Comparison of ENCODE assay signal across 28 cellular contexts in the genomic region with DNA sequence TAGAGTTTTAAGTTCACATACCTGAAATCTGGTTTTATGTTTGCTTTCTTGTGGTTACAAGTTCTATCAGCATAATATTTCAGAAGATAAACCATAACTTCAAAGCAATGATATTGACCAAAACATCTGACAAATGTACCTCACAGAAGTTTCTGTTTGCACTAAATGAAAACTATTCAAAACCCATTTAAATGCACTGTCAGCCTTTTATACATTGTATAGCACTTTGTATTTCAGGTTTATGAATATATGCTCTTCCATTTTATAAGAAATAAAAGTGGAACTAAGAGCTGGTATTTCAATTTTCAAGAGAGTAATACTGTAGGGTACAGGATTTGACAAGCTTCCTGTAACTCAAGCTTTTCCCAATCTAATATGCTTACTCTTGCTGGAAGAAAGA.
"Had no signal": no experiment of that assay in that cellular context is flagged by ENCODE, and none has a peak within 500 bp of the region (broad histone marks: within the 10 kb centered on the region; RNA-seq: fewer than 3 reads in every experiment).

No MANE protein-coding gene starts in this region.

- H3K27me3 ChIP-seq: neural progenitor cell, ovary, spleen, suprapubic skin, testis, tibial artery, transverse colon, upper lobe of right lung, uterus had no signal

- H3K27ac ChIP-seq: neural progenitor cell, ovary, parathyroid adenoma, psoas muscle, skin epidermis, spleen, suprapubic skin, testis, tibial artery, transverse colon, upper lobe of right lung, uterus had no signal

- H3K9ac ChIP-seq: neural progenitor cell, parathyroid adenoma had no signal

- H3K9me3 ChIP-seq: ovary, psoas muscle, suprapubic skin, testis, tibial artery, transverse colon, upper lobe of right lung, uterus had no signal

- DNase-seq: natural killer cell; occipital lobe; ovary; posterior cingulate gyrus; psoas muscle; right cardiac atrium; spleen; stimulated activated CD4-positive, alpha-beta T cell treated with anti-CD3 and anti-CD28 coated beads, Interleukin-12 subunit alpha, Interleukin-12 subunit beta, amount 100 ng/mL, for 4 hours; stimulated activated CD4-positive, alpha-beta T cell treated with anti-CD3 and anti-CD28 coated beads, Interleukin-1b, Interleukin-23, amount 100 ng/mL, for 48 hours; stimulated activated CD4-positive, alpha-beta T cell treated with anti-CD3 and anti-CD28 coated beads, Interleukin-4, amount 100 ng/mL, for 1 hour; stimulated activated CD4-positive, alpha-beta T cell treated with anti-CD3 and anti-CD28 coated beads, Interleukin-4, amount 100 ng/mL, for 4 hours; stimulated activated CD8-positive, alpha-beta memory T cell treated with anti-CD3 and anti-CD28 coated beads, Interleukin-4, amount 100 ng/mL, for 48 hours; stimulated activated naive CD4-positive, alpha-beta T cell; stimulated activated naive CD8-positive, alpha-beta T cell treated with anti-CD3 and anti-CD28 coated beads, Interleukin-15, amount 100 ng/mL, for 72 hours; stimulated activated naive CD8-positive, alpha-beta T cell treated with anti-CD3 and anti-CD28 coated beads, Interleukin-15, Interleukin-2, amounts not matched to agents 100 U/mL and 50 U/mL, for 24 hours; substantia nigra; testis; tibial artery; transverse colon; upper lobe of right lung; uterus had no signal

- H3K4me3 ChIP-seq: neural progenitor cell, ovary, psoas muscle, skin epidermis, smooth muscle cell, spleen, suprapubic skin, testis, tibial artery, transverse colon, upper lobe of right lung, uterus had no signal

- H3K79me2 ChIP-seq: parathyroid adenoma had no signal

- ATAC-seq: natural killer cell; psoas muscle; right cardiac atrium; sciatic nerve; stimulated activated memory B cell treated with anti-CD40 and anti-IgM and Interleukin-4, amounts not matched to agents 10 μg/mL and 1 μg/mL and 100 μg/mL, for 72 hours; stimulated activated naive CD8-positive, alpha-beta T cell treated with anti-CD3 and anti-CD28 coated beads, Interleukin-15, amount 100 ng/mL, for 72 hours; stimulated activated naive CD8-positive, alpha-beta T cell treated with anti-CD3 and anti-CD28 coated beads, Interleukin-15, Interleukin-2, amounts not matched to agents 100 U/mL and 50 U/mL, for 24 hours; upper lobe of right lung had no signal

- H2AFZ ChIP-seq: neural progenitor cell had no signal

- H3K36me3 ChIP-seq: neural progenitor cell, ovary, spleen, suprapubic skin, tibial artery, transverse colon, upper lobe of right lung, uterus had no signal

- H3K4me2 ChIP-seq: neural progenitor cell, smooth muscle cell had no signal

- H3K4me1 ChIP-seq: psoas muscle, spleen, testis, tibial artery, transverse colon, upper lobe of right lung, uterus had no signal
